ENCODE assay signal across 1 cellular context in genomic region chr2:36801088-36801487, GRCh38.
TF ChIP-seq lines count a peak whose summit lies in the region.

No MANE protein-coding gene starts in this region.

TF ChIP-seq in GM12878, 131 proteins besides CTCF, POLR2A, EP300 and RAD21 (continued from another document):
- TF ChIP-seq FOXM1 (IDR thresholded peaks at IDR 0.05; ENCODE audit: low read depth, low read length) (no peak), MTA2 (IDR thresholded peaks at IDR 0.05; ENCODE audit: low read depth) (peak; percentile 44; the same call in 1 of the 2 replicates)
